8 cellular contexts compared by ENCODE assay signal in the genomic region with DNA sequence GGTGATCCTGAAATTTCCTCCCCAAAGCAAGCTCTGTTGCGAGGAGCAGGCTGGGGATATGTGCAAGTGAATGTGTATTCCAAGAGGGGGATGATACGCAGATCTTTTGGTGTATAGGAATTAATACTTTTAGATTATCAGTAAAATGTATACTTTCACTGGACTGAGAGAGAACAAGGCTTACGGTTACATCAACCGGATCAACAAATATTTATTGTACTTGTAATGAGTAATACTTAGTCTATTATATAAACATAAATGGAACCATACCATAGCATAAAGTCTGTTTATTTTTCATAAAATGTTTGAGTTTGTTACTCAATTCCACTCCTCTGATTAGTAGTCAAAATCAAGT. TPM values are rescaled to one million over a fixed set of nuclear protein-coding genes. Genes with fewer than 3 reads are reported as not detected.
DNase-seq lines count a peak whose midpoint lies in the region; ATAC-seq, FAIRE-seq and TF ChIP-seq lines count a peak whose summit lies in the region.

No MANE protein-coding gene starts in this region.

- TF ChIP-seq CTCF in WTC11 (IDR thresholded peaks at IDR 0.05), result no peak

- CTCF ChIA-PET in WTC11 (lab: Charles Lee), result interaction anchor here (0.6 to 2.0 kb wide), 11 partner anchors 8 to 720 kb away, joined by 3 to 13 read pairs (median 4); no protein-coding TSS in a partner anchor

- DNase-seq in H7 (no peak), WTC11 (ENCODE audit: low spot score) (no peak), right cardiac atrium (no peak), small intestine (no peak), NCI-H146 treated with DMSO at 0.1 percent for 48 hours (lab: John Stamatoyannopoulos, UW; ENCODE audit: unreplicated experiment) (no peak), amygdala (lab: John Stamatoyannopoulos, UW) (no peak)
- no peak for DNase-seq in central memory CD4-positive, alpha-beta T cell
- DNase-seq in activated CD4-positive, alpha-beta T cell treated with anti-CD3 and anti-CD28 coated beads, Interleukin-2, amount 50 U/mL, for 4 hours, result no peak

- H3K4me1 Mint-ChIP-seq in WTC11, result peaks cover 43% of the 10 kb centered on the region

- FAIRE-seq in small intestine (lab: Jason Lieb, UNC), result no peak

- POLR2A ChIA-PET in WTC11 (lab: Charles Lee), result interaction anchor here (0.6 to 2.0 kb wide), 7 partner anchors 9 to 41 kb away, joined by 3 to 16 read pairs (median 5); no protein-coding TSS in a partner anchor

- no peak for ATAC-seq in WTC11
- ATAC-seq in right cardiac atrium, result no peak

- H3K27ac Mint-ChIP-seq in WTC11, result peak overlapping the region; percentile 95

- H3K27ac ChIP-seq in right cardiac atrium (ENCODE audit: low read length) (peak overlapping the region; percentile 71), small intestine (ENCODE audit: low read depth in 1 of 2, low read length in 1 of 2) (peak overlapping the region; percentile 5 to 43)

- H3K9me3 Mint-ChIP-seq in WTC11, result no peaks in the 10 kb centered on the region

- H3K27me3 Mint-ChIP-seq in WTC11 (ENCODE audit: low read depth), result no peaks in the 10 kb centered on the region; the same call in 1 of the 2 replicates

- 4% methylated on average over 4 of the region's 4 CpGs for WGBS in right cardiac atrium
- 5 to 7% (median 6%) methylated on average over 4 of the region's 4 CpGs for WGBS in small intestine, 3 donors

- intact Hi-C loops in right cardiac atrium (cut with DNase I), result no loop called here

- no peaks in the 10 kb centered on the region for H3K4me1 ChIP-seq in right cardiac atrium (ENCODE audit: control insufficient read depth, insufficient read depth, low read length)
- H3K4me1 ChIP-seq in small intestine (ENCODE audit: control insufficient read depth in 2 of 2, insufficient read depth in 1 of 2, low read depth in 1 of 2, low read length in 1 of 2), result peaks cover 2 to 5% of the 10 kb centered on the region in 2 donors

- H3K9me3 ChIP-seq in right cardiac atrium (ENCODE audit: control insufficient read depth, low read length), result no peaks in the 10 kb centered on the region
- no peaks in the 10 kb centered on the region for H3K9me3 ChIP-seq in small intestine (ENCODE audit: control insufficient read depth, low read depth)

- no peaks in the 10 kb centered on the region for H3K27me3 ChIP-seq in H7 (ENCODE audit: control insufficient read depth, insufficient read depth, low read length)
- no peaks in the 10 kb centered on the region for H3K27me3 ChIP-seq in right cardiac atrium (ENCODE audit: control insufficient read depth, insufficient read depth)
- no peaks in the 10 kb centered on the region for H3K27me3 ChIP-seq in small intestine (ENCODE audit: control insufficient read depth in 2 of 2, insufficient read depth in 2 of 2, low read length in 2 of 2)

- H3K4me3 ChIP-seq in H7 (ENCODE audit: insufficient read depth, low read depth, low read length), result peak overlapping the region; percentile 80
- peak overlapping the region; percentile 100 for H3K4me3 ChIP-seq in right cardiac atrium (ENCODE audit: low read length)
- peak overlapping the region in 1 of 2 donors; percentile 96 for H3K4me3 ChIP-seq in small intestine (ENCODE audit: low read depth in 1 of 2, low read length in 2 of 2)

- peaks cover 7% of the 10 kb centered on the region for H3K36me3 Mint-ChIP-seq in WTC11

- H3K36me3 ChIP-seq in H7 (replicated peaks; ENCODE audit: control insufficient read depth, insufficient read depth, low read length), result no peaks in the 10 kb centered on the region
- H3K36me3 ChIP-seq in small intestine (ENCODE audit: control insufficient read depth in 2 of 2, insufficient read depth in 2 of 2, low read length in 2 of 2), result no peaks in the 10 kb centered on the region

- H3K4me3 Mint-ChIP-seq in WTC11, result peak overlapping the region; percentile 82

TF ChIP-seq in WTC11, 78 proteins besides CTCF, POLR2A, EP300 and RAD21 (continues in another document):
- TF ChIP-seq, protein P1, sequence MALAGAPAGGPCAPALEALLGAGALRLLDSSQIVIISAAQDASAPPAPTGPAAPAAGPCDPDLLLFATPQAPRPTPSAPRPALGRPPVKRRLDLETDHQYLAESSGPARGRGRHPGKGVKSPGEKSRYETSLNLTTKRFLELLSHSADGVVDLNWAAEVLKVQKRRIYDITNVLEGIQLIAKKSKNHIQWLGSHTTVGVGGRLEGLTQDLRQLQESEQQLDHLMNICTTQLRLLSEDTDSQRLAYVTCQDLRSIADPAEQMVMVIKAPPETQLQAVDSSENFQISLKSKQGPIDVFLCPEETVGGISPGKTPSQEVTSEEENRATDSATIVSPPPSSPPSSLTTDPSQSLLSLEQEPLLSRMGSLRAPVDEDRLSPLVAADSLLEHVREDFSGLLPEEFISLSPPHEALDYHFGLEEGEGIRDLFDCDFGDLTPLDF (CRISPR knock-in tag; IDR thresholded peaks at IDR 0.05), result no peak
- TF ChIP-seq, protein P2, sequence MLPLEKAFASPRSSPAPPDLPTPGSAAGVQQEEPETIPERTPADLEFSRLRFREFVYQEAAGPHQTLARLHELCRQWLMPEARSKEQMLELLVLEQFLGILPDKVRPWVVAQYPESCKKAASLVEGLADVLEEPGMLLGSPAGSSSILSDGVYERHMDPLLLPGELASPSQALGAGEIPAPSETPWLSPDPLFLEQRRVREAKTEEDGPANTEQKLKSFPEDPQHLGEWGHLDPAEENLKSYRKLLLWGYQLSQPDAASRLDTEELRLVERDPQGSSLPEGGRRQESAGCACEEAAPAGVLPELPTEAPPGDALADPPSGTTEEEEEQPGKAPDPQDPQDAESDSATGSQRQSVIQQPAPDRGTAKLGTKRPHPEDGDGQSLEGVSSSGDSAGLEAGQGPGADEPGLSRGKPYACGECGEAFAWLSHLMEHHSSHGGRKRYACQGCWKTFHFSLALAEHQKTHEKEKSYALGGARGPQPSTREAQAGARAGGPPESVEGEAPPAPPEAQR (CRISPR knock-in tag; IDR thresholded peaks at IDR 0.05), result no peak
- TF ChIP-seq SP1 (CRISPR knock-in tag; conservative IDR thresholded peaks at IDR 0.05) (no peak), GRHL2 (CRISPR knock-in tag; IDR thresholded peaks at IDR 0.05; ENCODE audit: insufficient replicate concordance, severe bottlenecking) (no peak), ZNF138 (CRISPR knock-in tag; conservative IDR thresholded peaks at IDR 0.05) (no peak), ZMAT4 (CRISPR knock-in tag; IDR thresholded peaks at IDR 0.05) (no peak), FOXK1 (CRISPR knock-in tag; IDR thresholded peaks at IDR 0.05) (no peak), SMAD4 (CRISPR knock-in tag; IDR thresholded peaks at IDR 0.05) (no peak), IRF2 (CRISPR knock-in tag; IDR thresholded peaks at IDR 0.05; ENCODE audit: borderline replicate concordance, low read depth) (no peak), ZNF317 (CRISPR knock-in tag; IDR thresholded peaks at IDR 0.05; ENCODE audit: borderline replicate concordance, low read depth) (no peak), GABPB1 (CRISPR knock-in tag; IDR thresholded peaks at IDR 0.05) (no peak)
- TF ChIP-seq, protein P3, sequence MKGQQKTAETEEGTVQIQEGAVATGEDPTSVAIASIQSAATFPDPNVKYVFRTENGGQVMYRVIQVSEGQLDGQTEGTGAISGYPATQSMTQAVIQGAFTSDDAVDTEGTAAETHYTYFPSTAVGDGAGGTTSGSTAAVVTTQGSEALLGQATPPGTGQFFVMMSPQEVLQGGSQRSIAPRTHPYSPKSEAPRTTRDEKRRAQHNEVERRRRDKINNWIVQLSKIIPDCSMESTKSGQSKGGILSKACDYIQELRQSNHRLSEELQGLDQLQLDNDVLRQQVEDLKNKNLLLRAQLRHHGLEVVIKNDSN (CRISPR knock-in tag; IDR thresholded peaks at IDR 0.05), result no peak

RNA-seq across cellular contexts. Expression of gene PRKAA1, which starts 0.7 kb away (rescaled TPM):
- total RNA-seq in H7 (2014; rRNA removed; shearing (Covaris generic)), result 30.2 and 46.5 TPM in 2 replicates
- total RNA-seq in WTC11 (2021) (27.9 to 31.2 TPM (median 30.2 TPM) in 3 replicates), right cardiac atrium (10 to 100 TPM; 35.7 to 50.9 (median 43.7) TPM)
- polyA plus RNA-seq in right cardiac atrium (16.9 TPM), small intestine (10 to 100 TPM; 22.7 to 34.9 (median 25.9) TPM)

RNA-seq across cellular contexts. Expression of gene RPL37, which starts 36.2 kb away (rescaled TPM):
- 1,413 and 1,683 TPM in 2 replicates for total RNA-seq in H7 (2014; rRNA removed; shearing (Covaris generic))
- 1,405 to 1,592 TPM (median 1,505 TPM) in 3 replicates for total RNA-seq in WTC11 (2021)
- total RNA-seq in right cardiac atrium, result 100 to 1,000 TPM; 583 to 782 (median 626) TPM
- polyA plus RNA-seq in right cardiac atrium, result 849 TPM
- 1,000 to 10,000 TPM; 1,027 to 1,895 (median 1,818) TPM for polyA plus RNA-seq in small intestine

RNA-seq across cellular contexts. Expression of gene CARD6, which starts 42.3 kb away (rescaled TPM):
- 0.22 and 0.35 TPM in 2 replicates for total RNA-seq in H7 (2014; rRNA removed; shearing (Covaris generic))
- total RNA-seq in WTC11 (2021) (0.24 to 0.44 TPM (median 0.34 TPM) in 3 replicates), right cardiac atrium (1 to 10 TPM; 7.7 to 9.6 (median 8.5) TPM)
- polyA plus RNA-seq in right cardiac atrium (3.8 TPM), small intestine (1 to 10 TPM; 5.1 to 8.8 (median 8.5) TPM)

RNA-seq across cellular contexts. Expression of gene TTC33, which starts 43.1 kb away (rescaled TPM):
- total RNA-seq in H7 (2014; rRNA removed; shearing (Covaris generic)), result 7.8 and 8.1 TPM in 2 replicates
- total RNA-seq in WTC11 (2021) (9.2 to 10.7 TPM (median 10.6 TPM) in 3 replicates), right cardiac atrium (10 to 100 TPM; 14.9 to 17.5 (median 16.7) TPM)
- polyA plus RNA-seq in right cardiac atrium (7.2 TPM), small intestine (1 to 10 TPM; 8.0 to 9.4 (median 8.4) TPM)
